15 cellular contexts compared by ENCODE assay signal in the genomic region with DNA sequence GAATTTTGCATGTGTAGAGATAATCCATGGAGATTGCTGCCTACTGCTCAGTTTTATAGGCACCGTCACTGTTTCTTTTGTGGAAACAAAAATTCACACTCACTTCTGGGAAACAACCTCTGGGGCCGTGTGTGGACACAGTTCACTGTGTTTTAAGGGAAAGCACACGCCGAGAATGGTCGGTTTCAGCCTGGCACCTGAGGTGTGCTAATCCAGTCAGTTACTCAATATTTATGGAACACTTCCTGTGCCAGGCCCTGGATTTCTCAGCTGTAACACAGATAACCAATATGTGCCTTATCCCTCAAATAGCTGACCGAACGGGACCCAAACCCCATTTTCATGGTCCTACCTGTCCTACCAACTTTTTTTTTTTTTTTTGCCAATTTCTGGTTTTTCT.
"Had no signal": no experiment of that assay in that cellular context is flagged by ENCODE, and none has a peak within 500 bp of the region (broad histone marks: within the 10 kb centered on the region; RNA-seq: fewer than 3 reads in every experiment).

No MANE protein-coding gene starts in this region.

- H3K36me3 Mint-ChIP-seq: activated naive CD4-positive, alpha-beta T cell treated with anti-CD3 and anti-CD28 coated beads, Interleukin-2, amount 50 U/mL, for 72 hours had no signal

- H3K4me3 Mint-ChIP-seq: activated CD4-positive, alpha-beta T cell treated with anti-CD3 and anti-CD28 coated beads for 36 hours; activated CD8-positive, alpha-beta T cell treated with anti-CD3 and anti-CD28 coated beads for 36 hours; activated T-cell treated with anti-CD3 and anti-CD28 coated beads, Interleukin-2, amount 50 U/mL, for 4 hours had no signal

- H3K4me1 ChIP-seq: colonic mucosa, esophagus squamous epithelium, lower lobe of right lung had no signal

- H3K9me3 Mint-ChIP-seq: activated CD8-positive, alpha-beta T cell treated with anti-CD3 and anti-CD28 coated beads for 36 hours; activated naive CD4-positive, alpha-beta T cell treated with anti-CD3 and anti-CD28 coated beads, Interleukin-2, amount 50 U/mL, for 72 hours; activated T-cell treated with anti-CD3 and anti-CD28 coated beads, Interleukin-2, amount 50 U/mL, for 4 hours had no signal

- H3K27ac ChIP-seq: colonic mucosa, esophagus squamous epithelium, lower lobe of right lung, thoracic aorta had no signal

- H3K4me2 ChIP-seq: SK-N-SH had no signal

- H3K27me3 Mint-ChIP-seq: activated CD4-positive, alpha-beta T cell treated with anti-CD3 and anti-CD28 coated beads for 36 hours; activated CD8-positive, alpha-beta T cell treated with anti-CD3 and anti-CD28 coated beads for 36 hours had no signal

- H3K4me1 Mint-ChIP-seq: activated CD4-positive, alpha-beta T cell treated with anti-CD3 and anti-CD28 coated beads for 36 hours had no signal

- DNase-seq: activated CD4-positive, alpha-beta T cell treated with anti-CD3 and anti-CD28 coated beads for 36 hours; activated CD8-positive, alpha-beta T cell treated with anti-CD3 and anti-CD28 coated beads for 36 hours; activated effector memory CD4-positive, alpha-beta T cell treated with anti-CD3 and anti-CD28 coated beads, Interleukin-2, amount 50 U/mL, for 16 hours; activated T-cell treated with anti-CD3 and anti-CD28 coated beads, Interleukin-2, amount 50 U/mL, for 4 hours; colonic mucosa; esophagus squamous epithelium; hippocampal formation; kidney; lower lobe of right lung; right cardiac atrium; SK-N-SH; small intestine; T-helper 1 cell had no signal

- H3K9me3 ChIP-seq: colonic mucosa, esophagus squamous epithelium, lower lobe of right lung, SK-N-SH, thoracic aorta had no signal

- H3K9me2 ChIP-seq: SK-N-SH had no signal

- ATAC-seq: activated CD4-positive, alpha-beta T cell treated with anti-CD3 and anti-CD28 coated beads for 36 hours; activated CD8-positive, alpha-beta T cell treated with anti-CD3 and anti-CD28 coated beads for 36 hours; activated naive CD4-positive, alpha-beta T cell treated with anti-CD3 and anti-CD28 coated beads, Interleukin-2, amount 50 U/mL, for 72 hours; activated T-cell treated with anti-CD3 and anti-CD28 coated beads, Interleukin-2, amount 50 U/mL, for 4 hours; lower lobe of right lung; right cardiac atrium had no signal

- H3K27ac Mint-ChIP-seq: activated CD4-positive, alpha-beta T cell treated with anti-CD3 and anti-CD28 coated beads for 36 hours; activated CD8-positive, alpha-beta T cell treated with anti-CD3 and anti-CD28 coated beads for 36 hours; activated naive CD4-positive, alpha-beta T cell treated with anti-CD3 and anti-CD28 coated beads, Interleukin-2, amount 50 U/mL, for 72 hours had no signal

- H3K4me3 ChIP-seq: colonic mucosa, esophagus squamous epithelium, lower lobe of right lung, thoracic aorta had no signal

- H3K27me3 ChIP-seq: colonic mucosa, esophagus squamous epithelium had no signal
